ENCODE assay signal across 1 cellular context in the genomic region with DNA sequence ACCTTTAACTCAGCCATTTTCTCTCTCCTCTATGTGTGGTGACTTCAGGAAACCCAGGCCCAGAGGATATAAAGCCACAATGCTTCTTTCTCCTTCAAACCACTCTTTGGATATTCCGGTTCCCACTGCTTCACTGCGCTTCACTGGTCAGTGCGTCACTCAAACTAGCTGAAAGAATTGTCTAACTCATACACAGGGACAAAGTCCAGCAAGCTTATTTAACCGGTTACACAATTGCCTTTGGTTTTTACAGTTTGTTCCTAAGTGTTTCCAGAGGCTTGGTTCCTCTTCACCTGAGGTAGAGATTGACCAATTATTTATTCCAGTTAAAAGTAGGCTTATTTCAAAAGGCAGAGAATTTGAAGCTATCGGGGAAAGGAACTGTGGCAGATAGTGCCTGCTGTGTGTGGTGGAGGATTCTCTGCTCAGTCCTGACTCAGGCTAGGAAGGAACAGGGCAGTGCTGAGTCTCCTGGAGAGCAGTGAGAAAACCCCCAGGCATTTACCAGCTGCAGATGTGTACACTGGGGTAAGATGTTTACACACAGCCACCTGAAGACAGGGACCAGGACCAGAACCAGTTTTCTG.
A peak's percentile ranks its signal among the peaks of the same experiment; 100 is the strongest.
TF ChIP-seq lines count a peak whose summit lies in the region.

HGD (minus strand) TSS at position 145 of the 587 bp plus-strand sequence; CDS start at position 17, 128 bp downstream.

TF ChIP-seq in HepG2, 621 proteins besides CTCF, POLR2A, EP300 and RAD21 (continued from another document):
- TF ChIP-seq E2F5 (CRISPR knock-in tag; conservative IDR thresholded peaks at IDR 0.05), result no peak
- no peak for TF ChIP-seq SETDB1 (CRISPR knock-in tag; IDR thresholded peaks at IDR 0.05; ENCODE audit: borderline replicate concordance)
- TF ChIP-seq GATAD1 (CRISPR knock-in tag; IDR thresholded peaks at IDR 0.05), result peak; percentile 73
- no peak for TF ChIP-seq ZNF672 (CRISPR knock-in tag; IDR thresholded peaks at IDR 0.05)
- peak; percentile 36 for TF ChIP-seq SKI (IDR thresholded peaks at IDR 0.05; ENCODE audit: partially characterized antibody)
- TF ChIP-seq ZNF7 (CRISPR knock-in tag; IDR thresholded peaks at IDR 0.05), result no peak; the same call in 1 of the 2 replicates
- no peak for TF ChIP-seq EED (CRISPR knock-in tag; IDR thresholded peaks at IDR 0.05)
- TF ChIP-seq SMAD1 (CRISPR knock-in tag; IDR thresholded peaks at IDR 0.05; ENCODE audit: borderline replicate concordance, low read depth), result no peak
- no peak for TF ChIP-seq MBD4 (IDR thresholded peaks at IDR 0.05; ENCODE audit: borderline replicate concordance, low read length)
- TF ChIP-seq ZNF530 (CRISPR knock-in tag; IDR thresholded peaks at IDR 0.05; ENCODE audit: low read depth), result no peak
- TF ChIP-seq, protein P1, sequence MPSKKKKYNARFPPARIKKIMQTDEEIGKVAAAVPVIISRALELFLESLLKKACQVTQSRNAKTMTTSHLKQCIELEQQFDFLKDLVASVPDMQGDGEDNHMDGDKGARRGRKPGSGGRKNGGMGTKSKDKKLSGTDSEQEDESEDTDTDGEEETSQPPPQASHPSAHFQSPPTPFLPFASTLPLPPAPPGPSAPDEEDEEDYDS (CRISPR knock-in tag; IDR thresholded peaks at IDR 0.05), result peak; percentile 91
- no peak for TF ChIP-seq DNMT3B (CRISPR knock-in tag; conservative IDR thresholded peaks at IDR 0.05)
TF ChIP-seq in HepG2: peak in this region for 167.
